8 cellular contexts compared by ENCODE assay signal in the genomic region with DNA sequence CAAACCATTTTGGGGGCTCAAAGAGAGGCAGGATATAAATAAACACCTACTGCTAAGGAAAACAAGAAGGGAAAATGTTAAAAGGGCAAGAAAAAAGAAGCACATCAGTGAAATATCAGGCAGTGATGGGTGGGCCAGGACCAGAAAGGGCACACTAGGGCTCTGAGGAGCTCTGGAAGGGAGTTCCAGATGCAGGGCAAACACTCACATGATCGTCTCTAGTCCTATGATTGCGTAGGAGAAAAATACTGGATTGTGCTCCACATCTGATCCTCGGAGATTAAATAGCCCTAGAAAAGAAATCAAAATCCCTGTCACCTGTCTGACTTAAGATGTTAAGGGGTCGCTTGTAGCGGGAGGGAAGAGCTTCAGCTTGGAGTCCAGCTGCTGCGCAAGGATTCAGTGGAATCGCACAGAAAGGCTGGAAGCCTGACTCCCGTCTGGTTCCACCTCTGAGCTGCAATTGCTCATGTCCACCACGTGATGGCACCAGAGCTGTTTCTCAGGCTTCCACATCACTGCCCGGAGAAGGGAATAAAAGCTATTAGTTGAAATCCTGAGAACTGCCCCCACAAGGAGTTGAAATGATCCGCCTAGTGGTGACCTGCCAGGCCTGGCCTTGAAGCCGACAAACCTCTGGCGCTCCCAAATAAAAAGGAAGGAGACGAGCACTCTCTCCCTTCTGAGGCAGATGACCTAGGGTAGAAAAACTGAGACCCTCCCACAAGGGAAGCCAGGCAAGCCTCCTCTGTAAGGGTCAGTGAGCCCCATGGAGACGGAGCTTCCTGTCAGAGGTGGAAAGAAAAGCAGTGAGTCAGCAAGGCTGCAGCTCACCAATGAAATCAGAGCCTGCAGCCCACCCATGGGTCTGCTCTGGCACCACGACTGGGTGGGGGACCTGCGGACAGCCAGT. TPM values are rescaled to one million over a fixed set of nuclear protein-coding genes. Genes with fewer than 3 reads are reported as not detected.
DNase-seq lines count a peak whose midpoint lies in the region; ATAC-seq, FAIRE-seq and TF ChIP-seq lines count a peak whose summit lies in the region.

No MANE protein-coding gene starts in this region.

- peak overlapping the region in 1 of 2 experiments; percentile 73; a peak in 1 of 4 replicates for H3K9ac ChIP-seq in K562 (ENCODE audit: insufficient read depth in 1 of 2, low read depth in 2 of 2, low read length in 2 of 2)

- BruUV-seq in K562 (replicated peaks; lab: Mats Ljungman, UMichigan) = no TSS peak

- H3K4me2 ChIP-seq in K562 (ENCODE audit: insufficient read depth, low read length) = peak overlapping the region; percentile 46; the same call in 1 of the 2 replicates

- no peak overlapping the region; the same call in 2 of the 3 replicates for H3K27ac ChIP-seq in K562 (ENCODE audit: extremely low read depth, low read depth, low read length)
- peak overlapping the region; percentile 10 to 60 (median 40) for H3K27ac ChIP-seq in gastrocnemius medialis

- no peaks in the 10 kb centered on the region for H4K20me1 ChIP-seq in K562 (replicated peaks; ENCODE audit: control insufficient read depth, insufficient read depth, low read length)

- H2AFZ ChIP-seq in K562 (ENCODE audit: low read depth, low read length) = peak overlapping the region; percentile 37; the same call in 1 of the 2 replicates

- peak; percentile 78 to 85 for TF ChIP-seq RAD21 in K562 (CRISPR knock-in tag; conservative IDR thresholded peaks at IDR 0.05 in 1 of 2, IDR thresholded peaks at IDR 0.05 in 1 of 2)

- FAIRE-seq in K562 (lab: Jason Lieb, UNC) = peak; percentile 94

- TF ChIP-seq CTCF in GM12875 (IDR thresholded peaks at IDR 0.05; ENCODE audit: borderline replicate concordance, insufficient read depth, low read depth, low read length) (peak; percentile 89), K562 (IDR thresholded peaks at IDR 0.05 in 2 of 3, conservative IDR thresholded peaks at IDR 0.05 in 1 of 3; ENCODE audit: insufficient read depth in 2 of 3, low read depth in 1 of 3, low read length in 3 of 3) (peak; percentile 88 to 94 (median 92)), gastrocnemius medialis (IDR thresholded peaks at IDR 0.05 in 4 of 5, conservative IDR thresholded peaks at IDR 0.05 in 1 of 5) (peak; percentile 86 to 93 (median 90))

- DNase-seq in NCI-H146 (lab: John Stamatoyannopoulos, UW) = peak; percentile 86
- DNase-seq in T1000 (lab: John Stamatoyannopoulos, UW) = peak; percentile 75
- DNase-seq in K562 (ENCODE audit: extremely low read depth in 1 of 4, low spot score in 3 of 4) = peak; percentile 74 to 83 (median 74)
- DNase-seq in iPS DF 19.7 (ENCODE audit: low read depth, low spot score) = peak; percentile 84
- peak; percentile 36 to 60 for DNase-seq in gastrocnemius medialis

- POLR2A ChIA-PET in K562 (lab: Yijun Ruan, JAX) = interaction anchor here (0.7 to 1.0 kb wide), 3 partner anchors 19 to 254 kb away, joined by 3 to 4 read pairs (median 3); no protein-coding TSS in a partner anchor

- peaks cover 44% of the 10 kb centered on the region for H3K36me3 ChIP-seq in K562 (ENCODE audit: control insufficient read depth, insufficient read depth, low read length)
- peaks cover 0 to 62% of the 10 kb centered on the region in 2 donors for H3K36me3 ChIP-seq in gastrocnemius medialis

- peak; percentile 51 for ATAC-seq in HG02678 (IDR thresholded peaks at IDR 0.05; ENCODE audit: unreplicated experiment)
- peak; percentile 96 for ATAC-seq in K562
- peak; percentile 87 for ATAC-seq in gastrocnemius medialis
- no peak for ATAC-seq in HG03457 (IDR thresholded peaks at IDR 0.05; ENCODE audit: unreplicated experiment)

- intact Hi-C loops in K562 (cut with micrococcal nuclease) = loop anchor here (1.0 to 5.0 kb wide), 6 partner anchors 73 to 395 kb away; partner anchors contain the start of gene ADD3
- intact Hi-C loops in gastrocnemius medialis (cut with DNase I; ENCODE audit: low total_unique reads) = loop anchor here (1.0 to 5.0 kb wide), 4 partner anchors 123 to 663 kb away; partner anchors contain the start of gene ADD3

- no peaks in the 10 kb centered on the region for H3K79me2 ChIP-seq in K562 (ENCODE audit: control insufficient read depth, insufficient read depth, low read length)

- H3K4me3 ChIP-seq in GM12875 (ENCODE audit: low read depth, low read length) = no peak overlapping the region
- H3K4me3 ChIP-seq in K562 = no peak overlapping the region
- no peak overlapping the region for H3K4me3 ChIP-seq in gastrocnemius medialis

- TF ChIP-seq EP300 in K562 (IDR thresholded peaks at IDR 0.05; ENCODE audit: low read length) = no peak

- H3K27me3 ChIP-seq in K562 (ENCODE audit: control insufficient read depth in 2 of 2, insufficient read depth in 2 of 2, low read length in 2 of 2) (no peaks in the 10 kb centered on the region), gastrocnemius medialis (no peaks in the 10 kb centered on the region)

- H3K9me1 ChIP-seq in K562 (ENCODE audit: control insufficient read depth, insufficient read depth, low read length) = no peaks in the 10 kb centered on the region

- H3K9me3 ChIP-seq in K562 (replicated peaks; ENCODE audit: control insufficient read depth, insufficient read depth, low read depth, low read length) = no peaks in the 10 kb centered on the region
- no peaks in the 10 kb centered on the region for H3K9me3 ChIP-seq in gastrocnemius medialis

- CTCF ChIA-PET in K562 (lab: Yijun Ruan, JAX; ENCODE audit: low intra/inter-chr PET ratio) = interaction anchor here (0.9 kb wide), 1 partner anchor 132 kb away, joined by 4 read pairs; no protein-coding TSS in a partner anchor

- in situ Hi-C loops in K562 (cut with MboI) (loop anchor here (10.0 kb wide), 2 partner anchors 251 to 381 kb away; no protein-coding TSS in a partner anchor), gastrocnemius medialis (cut with MboI; ENCODE audit: low sequenced_read_pairs in 4 of 4) (loop anchor here (10.0 to 25.0 kb wide), 9 partner anchors 128 to 678 kb away; partner anchors contain the start of genes ADD3 (in 1 of the 4) and SMC3 (in 1 of the 4))

- TF ChIP-seq POLR2A in K562 (conservative IDR thresholded peaks at IDR 0.05) (no peak), gastrocnemius medialis (IDR thresholded peaks at IDR 0.05) (no peak)

- peaks cover 0 to 3% of the 10 kb centered on the region in 2 experiments; a peak in 2 of 5 replicates for H3K4me1 ChIP-seq in K562 (replicated peaks in 1 of 2; ENCODE audit: control insufficient read depth in 2 of 2, insufficient read depth in 2 of 2, low read length in 2 of 2)
- H3K4me1 ChIP-seq in gastrocnemius medialis = peaks cover 7 to 14% of the 10 kb centered on the region in 2 donors

- WGBS in K562 (ENCODE audit: insufficient coverage, low coverage, missing lambda C conversion rate) = 29% methylated on average over 17 of the region's 17 CpGs

TF ChIP-seq in K562, 482 proteins besides CTCF, POLR2A, EP300 and RAD21 (continues in another document):
- peak; percentile 41; the same call in 1 of the 2 replicates for TF ChIP-seq ARID2 (IDR thresholded peaks at IDR 0.05)
- 0 out of 4 replicates have a peak, but pooled peaks have one; percentile 10 to 23 for TF ChIP-seq NRF1 (conservative IDR thresholded peaks at IDR 0.05 in 1 of 2, IDR thresholded peaks at IDR 0.05 in 1 of 2)
- no peak for TF ChIP-seq ZNF23 (CRISPR knock-in tag; IDR thresholded peaks at IDR 0.05)
- peak; percentile 69 for TF ChIP-seq TFE3 (CRISPR knock-in tag; IDR thresholded peaks at IDR 0.05)
- peak in 1 of 2 experiments; percentile 57; a peak in 1 of 4 replicates for TF ChIP-seq RCOR1 (IDR thresholded peaks at IDR 0.05; ENCODE audit: borderline replicate concordance in 1 of 2, low read depth in 2 of 2, low read length in 2 of 2)
- TF ChIP-seq STAG1 (CRISPR knock-in tag; IDR thresholded peaks at IDR 0.05; ENCODE audit: borderline replicate concordance) = peak; percentile 84; the same call in 1 of the 2 replicates

RNA-seq across cellular contexts. Expression of gene XPNPEP1, which starts 39.2 kb away (rescaled TPM):
- total RNA-seq in K562 (2011; cell fraction: chromatin; rRNA removed; ENCODE audit: low replicate concordance) = 76.3 and 157 TPM in 2 replicates
- 77.2 and 79.0 TPM in 2 replicates for total RNA-seq in K562 (2011; cell fraction: nucleolus; rRNA removed)
- total RNA-seq in K562 (2011; cell fraction: nucleoplasm; rRNA removed) = 76.5 and 76.6 TPM in 2 replicates
- total RNA-seq in K562 (2014; rRNA removed) (40.1 and 50.2 TPM in 2 replicates), K562 (2014; rRNA removed; fragmentation: Illumina TruSeq; extraction: Trizol) (37.7 and 39.8 TPM in 2 replicates), K562 (2015; rRNA removed; fragmentation: Illumina TruSeq; extraction: Trizol) (35.6 and 39.1 TPM in 2 replicates), K562 (2021) (32.8 and 43.0 TPM in 2 replicates), gastrocnemius medialis (10 to 100 TPM; 39.9 to 72.3 (median 64.0) TPM)
- polyA plus RNA-seq in K562 (2011; rRNA removed) (93.5 and 120 TPM in 2 replicates), K562 (2014; fragmentation: Illumina TruSeq; extraction: Trizol) (62.6 and 66.5 TPM in 2 replicates), K562 (2014; fragmentation: Nextera tagmentation; extraction: Ambion mirVana) (10 to 100 TPM; 24.2 to 50.6 TPM), K562 (2014; rRNA removed) (42.2 and 58.7 TPM in 2 replicates)
- 250 and 271 TPM in 2 replicates for polyA plus RNA-seq in K562 (2011; cell fraction: cytosol; rRNA removed)
- 148 and 194 TPM in 2 replicates for polyA plus RNA-seq in K562 (2011; cell fraction: nucleus; rRNA removed)
- 29.6 and 49.8 TPM in 2 replicates for polyA plus RNA-seq in K562 (2012)
- polyA minus RNA-seq in K562 (2011; rRNA and poly(A)+ RNA removed) = 159 and 165 TPM in 2 replicates
- polyA minus RNA-seq in K562 (2011; cell fraction: cytosol; rRNA and poly(A)+ RNA removed) = 75.6 and 82.5 TPM in 2 replicates
- 67.7 and 116 TPM in 2 replicates for polyA minus RNA-seq in K562 (2011; cell fraction: nucleus; rRNA and poly(A)+ RNA removed)
